8 cellular contexts compared by ENCODE assay signal in the genomic region with DNA sequence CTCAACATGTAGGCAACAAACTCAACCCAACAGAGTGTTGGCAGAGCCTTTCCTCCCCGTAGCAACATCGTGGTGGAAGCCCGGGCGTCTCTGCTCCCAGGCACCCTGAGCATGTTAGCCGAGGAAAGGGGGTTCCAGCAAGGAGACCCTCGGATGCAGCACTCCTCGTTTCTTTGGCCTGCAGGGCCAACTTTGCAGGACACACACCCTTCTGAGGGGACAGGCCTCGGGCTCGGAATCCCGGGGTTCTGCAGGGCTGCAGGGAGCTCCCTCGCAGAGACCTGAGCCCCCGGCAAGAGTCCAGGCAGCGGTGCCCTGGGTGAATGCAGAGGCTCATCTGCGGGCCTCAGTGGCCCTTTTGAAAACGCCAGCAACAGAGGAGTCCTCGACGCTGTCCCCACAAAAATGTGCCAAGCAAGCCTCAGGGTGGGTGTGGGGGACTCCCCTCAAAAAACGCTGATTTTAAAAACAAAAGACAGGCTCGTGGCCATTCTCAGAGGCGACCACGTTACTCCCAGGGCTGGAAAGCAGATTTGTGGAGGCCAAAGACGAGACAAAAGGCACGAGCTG. TPM values are rescaled to one million over a fixed set of nuclear protein-coding genes. Genes with fewer than 3 reads are reported as not detected.
DNase-seq lines count a peak whose midpoint lies in the region; ATAC-seq and TF ChIP-seq lines count a peak whose summit lies in the region.

No MANE protein-coding gene starts in this region.

- peaks cover 44% of the 10 kb centered on the region for H3K27me3 Mint-ChIP-seq in central memory CD8-positive, alpha-beta T cell

- intact Hi-C loops in right lobe of liver (cut with DNase I) (loop anchor here (2.0 to 5.0 kb wide), 3 partner anchors 107 to 162 kb away; no protein-coding TSS in a partner anchor), testis (cut with DNase I; ENCODE audit: low total_unique reads) (no loop called here)

- WGBS in right lobe of liver (ENCODE audit: insufficient coverage, low coverage, low lambda C conversion rate, missing lambda C conversion rate) = 3% methylated on average over 11 of the region's 23 CpGs
- WGBS in testis, 2 donors = 13 to 21% methylated on average over 17 to 23 of the region's 23 CpGs

- H3K4me1 Mint-ChIP-seq in central memory CD8-positive, alpha-beta T cell = no peaks in the 10 kb centered on the region

- no peak for ATAC-seq in central memory CD8-positive, alpha-beta T cell (replicated peaks; ENCODE audit: extremely low read depth, poor library complexity, severe bottlenecking)
- ATAC-seq in right lobe of liver = peak in 3 of 4 donors; percentile 23 to 33 (median 33)
- ATAC-seq in GM18867 (IDR thresholded peaks at IDR 0.05; ENCODE audit: unreplicated experiment) = no peak
- ATAC-seq in HG03342 (IDR thresholded peaks at IDR 0.05; ENCODE audit: unreplicated experiment) = no peak

- H3K36me3 ChIP-seq in right lobe of liver (no peaks in the 10 kb centered on the region), testis (ENCODE audit: low read depth, missing control alignments) (no peaks in the 10 kb centered on the region)

- DNase-seq in AG20443 (ENCODE audit: low spot score) (peak; percentile 43), HuH-7 (ENCODE audit: low spot score) (peak; percentile 42), right lobe of liver (no peak), testis (peak; percentile 18), RPMI8226 (no peak)
- DNase-seq in central memory CD8-positive, alpha-beta T cell (ENCODE audit: low spot score in 2 of 2) = no peak

- H3K27ac Mint-ChIP-seq in central memory CD8-positive, alpha-beta T cell (ENCODE audit: low read depth) = no peak overlapping the region

- TF ChIP-seq CTCF in right lobe of liver (IDR thresholded peaks at IDR 0.05) (no peak), testis (IDR thresholded peaks at IDR 0.05) (no peak)

- TF ChIP-seq POLR2A in right lobe of liver (IDR thresholded peaks at IDR 0.05) = no peak
- no peak for TF ChIP-seq POLR2A in testis (IDR thresholded peaks at IDR 0.05)

- H3K4me3 ChIP-seq in right lobe of liver (peak overlapping the region; percentile 53 to 62 (median 62)), testis (peak overlapping the region; percentile 65 to 66)

- no peaks in the 10 kb centered on the region for H3K36me3 Mint-ChIP-seq in central memory CD8-positive, alpha-beta T cell (ENCODE audit: insufficient read depth)

- H3K9me3 ChIP-seq in right lobe of liver (no peaks in the 10 kb centered on the region), testis (no peaks in the 10 kb centered on the region)

- H3K4me1 ChIP-seq in right lobe of liver (no peaks in the 10 kb centered on the region), testis (no peaks in the 10 kb centered on the region)

- H3K27me3 ChIP-seq in right lobe of liver (no peaks in the 10 kb centered on the region), testis (no peaks in the 10 kb centered on the region)

- H3K4me3 Mint-ChIP-seq in central memory CD8-positive, alpha-beta T cell = peak overlapping the region; percentile 67

- no peaks in the 10 kb centered on the region for H3K9me3 Mint-ChIP-seq in central memory CD8-positive, alpha-beta T cell

- H3K27ac ChIP-seq in right lobe of liver (peak overlapping the region; percentile 47 to 60 (median 55)), testis (peak overlapping the region in 1 of 2 donors; percentile 72)

RNA-seq across cellular contexts. Expression of a gene that starts 1.4 kb away (rescaled TPM):
- total RNA-seq in right lobe of liver (10 to 100 TPM in 4 of 6 experiments, 1 to 10 TPM in 2; 6.1 to 12.1 (median 10.3) TPM), testis (10 to 100 TPM; 10.8 to 11.1 TPM)
- polyA plus RNA-seq in testis (ENCODE audit: insufficient read depth, low read depth, low replicate concordance) = 9.2 TPM

Comparison
In these comparisons a context has a peak if more than half of its experiments do, and no peak if none do; other contexts are left out.
1. DNase-seq: peak in AG20443 (single experiment), HuH-7 (single experiment) and testis (single experiment); none in central memory CD8-positive, alpha-beta T cell (0 of 2), right lobe of liver (0 of 3) and RPMI8226 (single experiment).
2. ATAC-seq: peak in right lobe of liver (3 of 4); none in central memory CD8-positive, alpha-beta T cell (single experiment), GM18867 (single experiment) and HG03342 (single experiment).